In the genomic region with DNA sequence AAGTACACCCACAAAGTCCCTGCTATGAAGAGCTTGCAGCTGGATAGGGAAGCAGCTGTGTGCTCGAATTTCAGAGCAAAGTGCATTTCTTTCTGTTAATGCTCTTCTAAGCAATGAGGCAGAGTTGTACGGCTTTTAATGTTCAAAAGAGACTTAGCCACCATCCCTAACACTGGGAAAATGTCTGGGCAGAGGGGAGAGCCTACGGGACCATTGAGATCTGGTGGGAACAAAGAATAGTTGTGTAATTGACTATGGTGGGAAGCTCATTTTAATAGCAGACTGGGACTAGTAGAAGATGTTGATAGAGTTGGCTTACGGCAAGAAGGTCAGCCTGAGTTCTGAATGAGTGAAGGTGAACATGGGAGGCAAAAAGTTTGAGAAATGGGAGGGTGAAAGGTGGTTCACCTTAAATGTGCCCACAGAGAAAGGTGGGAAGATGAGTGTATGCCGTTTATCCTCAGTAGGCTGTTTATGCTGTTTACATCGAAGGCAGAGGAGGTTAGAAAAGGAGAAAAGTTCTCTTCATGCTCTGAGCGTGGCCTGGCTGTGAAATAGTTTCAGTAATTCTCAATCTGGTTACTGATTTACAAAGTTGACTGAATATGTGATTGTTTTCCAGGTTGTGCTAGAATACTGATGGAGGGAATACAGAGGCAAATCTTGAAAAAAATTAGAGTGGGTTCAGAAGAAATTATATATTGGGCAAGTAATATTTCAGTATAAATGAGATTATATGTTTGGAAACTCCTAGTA, we compare ENCODE assay signal across 12 cellular contexts. TPM values are rescaled to one million over a fixed set of nuclear protein-coding genes. Genes with fewer than 3 reads are reported as not detected.
A peak's percentile ranks its signal among the peaks of the same experiment; 100 is the strongest.
DNase-seq lines count a peak whose midpoint lies in the region; ATAC-seq and TF ChIP-seq lines count a peak whose summit lies in the region.
"Had no signal": no experiment of that assay in that cellular context is flagged by ENCODE, and none has a peak within 500 bp of the region (broad histone marks: within the 10 kb centered on the region; RNA-seq: fewer than 3 reads in every experiment).

No MANE protein-coding gene starts in this region.

- DNase-seq in left lobe of liver (ENCODE audit: low spot score): no peak
- DNase-seq in GOT3 (lab: John Stamatoyannopoulos, UW): no peak
- DNase-seq in psoas muscle: no peak
- DNase-seq in inferior parietal cortex (ENCODE audit: extremely low spot score): no peak
- no peak for DNase-seq in lower leg skin (ENCODE audit: low spot score in 2 of 2)
- DNase-seq: activated CD4-positive, alpha-beta T cell treated with anti-CD3 and anti-CD28 coated beads for 48 hours; GF-D8; glutamatergic neuron; NCI-H1694 treated with DMSO at 0.1 percent for 48 hours had no signal

- no peaks in the 10 kb centered on the region for H3K27me3 ChIP-seq in psoas muscle (ENCODE audit: insufficient read depth in 3 of 3, low read length in 2 of 3)

- TF ChIP-seq CTCF in psoas muscle (IDR thresholded peaks at IDR 0.05) (no peak), lower leg skin (IDR thresholded peaks at IDR 0.05) (no peak)

- WGBS in psoas muscle, 3 donors: 56 to 71% (median 63%) methylated on average over 7 of the region's 7 CpGs
- WGBS in lower leg skin, 2 donors: 83 to 84% methylated on average over 7 of the region's 7 CpGs

- ATAC-seq in GM18498 (IDR thresholded peaks at IDR 0.05; ENCODE audit: unreplicated experiment): peak; percentile 51
- ATAC-seq in GM21381 (IDR thresholded peaks at IDR 0.05; ENCODE audit: unreplicated experiment): peak; percentile 44
- ATAC-seq in HG03378 (IDR thresholded peaks at IDR 0.05; ENCODE audit: unreplicated experiment): peak; percentile 35
- ATAC-seq in left lobe of liver: peak; percentile 78
- no peak for ATAC-seq in psoas muscle

- H3K9me3 ChIP-seq in psoas muscle: no peaks in the 10 kb centered on the region

- peaks cover 0 to 9% of the 10 kb centered on the region in 2 donors for H3K36me3 ChIP-seq in psoas muscle (ENCODE audit: insufficient read depth in 1 of 2, low read depth in 1 of 2)

- no peak overlapping the region for H3K4me3 ChIP-seq in psoas muscle
- no peak overlapping the region for H3K4me3 ChIP-seq in lower leg skin (ENCODE audit: low read depth, poor library complexity, severe bottlenecking)

- H3K27ac ChIP-seq in psoas muscle: no peak overlapping the region

- intact Hi-C loops in psoas muscle (cut with DNase I) (no loop called here), lower leg skin (cut with DNase I; ENCODE audit: low total_unique reads) (no loop called here)

- peaks cover 42% of the 10 kb centered on the region for H3K4me1 ChIP-seq in psoas muscle

- TF ChIP-seq POLR2A in lower leg skin (IDR thresholded peaks at IDR 0.05): no peak

RNA-seq across cellular contexts. Expression of gene UTS2B, which starts 22.9 kb away (rescaled TPM):
- total RNA-seq in left lobe of liver (0.15 TPM), psoas muscle (under 1 TPM in 1 of 4 donors, not detected in 3; 0.22 TPM), lower leg skin (not detected)
- polyA plus RNA-seq in psoas muscle: under 1 TPM; 0.03 to 0.06 (median 0.05) TPM

RNA-seq across cellular contexts. Expression of gene CCDC50, which starts 24.0 kb away (rescaled TPM):
- total RNA-seq in left lobe of liver (35.8 TPM), psoas muscle (10 to 100 TPM; 27.6 to 41.5 (median 33.3) TPM), lower leg skin (10 to 100 TPM; 27.8 to 58.7 (median 34.5) TPM)
- polyA plus RNA-seq in psoas muscle: 10 to 100 TPM; 15.4 to 24.0 (median 17.7) TPM

Comparison
In these comparisons a context has a peak if more than half of its experiments do, and no peak if none do; other contexts are left out.
1. ATAC-seq: peak in GM18498 (single experiment), GM21381 (single experiment), HG03378 (single experiment) and left lobe of liver (single experiment); none in psoas muscle (0 of 4).